ENCODE assay signal across 14 cellular contexts in the genomic region with DNA sequence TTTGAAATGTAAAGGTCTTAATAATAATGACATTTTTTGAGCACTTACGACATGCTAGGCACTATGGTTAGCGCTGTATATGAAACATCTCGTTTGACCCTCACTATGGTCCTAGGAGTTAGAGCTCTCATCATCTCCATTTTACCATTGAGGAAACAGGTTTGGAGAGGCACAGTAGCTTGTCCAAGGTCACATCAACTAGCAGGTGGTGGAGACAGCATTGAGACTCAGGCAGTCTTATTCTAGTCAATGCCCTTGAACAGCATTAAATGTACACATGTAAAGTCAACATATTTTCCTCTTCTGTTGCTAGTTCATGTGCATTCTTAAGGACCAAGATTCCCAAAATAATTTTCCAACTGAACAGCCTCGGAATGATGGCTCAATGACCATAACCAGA. TPM values are rescaled to one million over a fixed set of nuclear protein-coding genes. Genes with fewer than 3 reads are reported as not detected.
A peak's percentile ranks its signal among the peaks of the same experiment; 100 is the strongest.
DNase-seq lines count a peak whose midpoint lies in the region; TF ChIP-seq lines count a peak whose summit lies in the region.
"Had no signal": no experiment of that assay in that cellular context is flagged by ENCODE, and none has a peak within 500 bp of the region (broad histone marks: within the 10 kb centered on the region; RNA-seq: fewer than 3 reads in every experiment).

No MANE protein-coding gene starts in this region.

- peaks cover 61% of the 10 kb centered on the region for H3K4me1 ChIP-seq in OCI-LY3 (ENCODE audit: low read length)
- H3K4me1 ChIP-seq: SJCRH30 had no signal

- peaks cover 4% of the 10 kb centered on the region; the same call in 1 of the 2 replicates for H3K27me3 ChIP-seq in OCI-LY3 (ENCODE audit: low read depth, low read length)
- H3K27me3 ChIP-seq: SJCRH30, tibial artery had no signal

- peaks cover 54% of the 10 kb centered on the region for H3K4me1 Mint-ChIP-seq in activated CD4-positive, alpha-beta T cell treated with anti-CD3 and anti-CD28 coated beads, Interleukin-2, amount 10 ng/mL, durations not matched to agents 24 days and 14 days
- peaks cover 58% of the 10 kb centered on the region for H3K4me1 Mint-ChIP-seq in brain

- 0 out of 2 replicates have a peak, but pooled peaks cover 6% of the 10 kb centered on the region for H4K20me1 ChIP-seq in OCI-LY3 (ENCODE audit: insufficient read depth, low read length)

- no peaks in the 10 kb centered on the region for H3K36me3 ChIP-seq in OCI-LY3 (replicated peaks; ENCODE audit: low read depth, low read length)
- H3K36me3 ChIP-seq: SJCRH30, tibial artery had no signal

- H2AFZ ChIP-seq in OCI-LY3 (ENCODE audit: low read depth, low read length) = no peak overlapping the region

- peak overlapping the region; percentile 52; the same call in 1 of the 2 replicates for H3K27ac ChIP-seq in OCI-LY3 (ENCODE audit: low read length)
- H3K27ac ChIP-seq: epithelial cell of prostate, SJCRH30, tibial artery had no signal

- intact Hi-C loops in activated CD4-positive, alpha-beta T cell treated with anti-CD3 and anti-CD28 coated beads, Interleukin-2, amount 10 ng/mL, durations not matched to agents 24 days and 14 days (cut with micrococcal nuclease) = loop anchor here (5.0 kb wide), 1 partner anchor 240 kb away; a partner anchor contains a TSS

- DNase-seq in activated CD4-positive, alpha-beta T cell treated with anti-CD3 and anti-CD28 coated beads, Interleukin-2, amount 10 ng/mL, durations not matched to agents 24 days and 14 days = no peak
- no peak for DNase-seq in activated CD4-positive, alpha-beta T cell treated with anti-CD3 and anti-CD28 coated beads for 1 hour
- no peak for DNase-seq in retinal pigment epithelial cell (ENCODE audit: low read depth)
- DNase-seq in NCI-H2029 treated with DMSO at 0.1 percent for 48 hours (lab: John Stamatoyannopoulos, UW) = no peak
- DNase-seq in effector CD4-positive, alpha-beta T cell = no peak
- no peak for DNase-seq in DMS53 (lab: John Stamatoyannopoulos, UW)
- DNase-seq: amniotic stem cell, NCI-H146, NCI-H446, SJCRH30, tibial artery had no signal

- TF ChIP-seq CTCF in OCI-LY3 (IDR thresholded peaks at IDR 0.05; ENCODE audit: low read depth, low read length) = no peak
- TF ChIP-seq CTCF in brain (conservative IDR thresholded peaks at IDR 0.05) = no peak
- TF ChIP-seq CTCF in retinal pigment epithelial cell (conservative IDR thresholded peaks at IDR 0.05; ENCODE audit: low read depth, low read length) = no peak

- no peak overlapping the region for H3K9ac ChIP-seq in OCI-LY3 (ENCODE audit: low read length)

- H3K4me2 ChIP-seq in OCI-LY3 (ENCODE audit: low read length) = peak overlapping the region; percentile 43; the same call in 1 of the 2 replicates

- no peaks in the 10 kb centered on the region for H3K27me3 Mint-ChIP-seq in activated CD4-positive, alpha-beta T cell treated with anti-CD3 and anti-CD28 coated beads, Interleukin-2, amount 10 ng/mL, durations not matched to agents 24 days and 14 days
- H3K27me3 Mint-ChIP-seq in brain = peaks cover 17% of the 10 kb centered on the region

- peaks cover 3% of the 10 kb centered on the region for H3K9me3 Mint-ChIP-seq in activated CD4-positive, alpha-beta T cell treated with anti-CD3 and anti-CD28 coated beads, Interleukin-2, amount 10 ng/mL, durations not matched to agents 24 days and 14 days
- H3K9me3 Mint-ChIP-seq in brain = peaks cover 0 to 4% (median 3%) of the 10 kb centered on the region in 5 experiments

- H3K36me3 Mint-ChIP-seq in activated CD4-positive, alpha-beta T cell treated with anti-CD3 and anti-CD28 coated beads, Interleukin-2, amount 10 ng/mL, durations not matched to agents 24 days and 14 days (ENCODE audit: low read depth) = peaks cover 54% of the 10 kb centered on the region
- H3K36me3 Mint-ChIP-seq in brain = peaks cover 20% of the 10 kb centered on the region

- peak overlapping the region; percentile 45 for H3K27ac Mint-ChIP-seq in activated CD4-positive, alpha-beta T cell treated with anti-CD3 and anti-CD28 coated beads, Interleukin-2, amount 10 ng/mL, durations not matched to agents 24 days and 14 days
- H3K27ac Mint-ChIP-seq in brain = peak overlapping the region in 1 of 5 experiments; percentile 16

- H3K9me3 ChIP-seq in OCI-LY3 (ENCODE audit: insufficient read depth, low read length) = no peaks in the 10 kb centered on the region
- H3K9me3 ChIP-seq: SJCRH30, tibial artery had no signal

- peaks cover 3% of the 10 kb centered on the region; the same call in 1 of the 2 replicates for H3K79me2 ChIP-seq in OCI-LY3 (ENCODE audit: low read length)

- H3K4me3 ChIP-seq in OCI-LY3 (ENCODE audit: low read length) (no peak overlapping the region), retinal pigment epithelial cell (ENCODE audit: low read length) (peak overlapping the region; percentile 97)
- H3K4me3 ChIP-seq: SJCRH30, tibial artery had no signal

- peak overlapping the region; percentile 97 for H3K4me3 Mint-ChIP-seq in activated CD4-positive, alpha-beta T cell treated with anti-CD3 and anti-CD28 coated beads, Interleukin-2, amount 10 ng/mL, durations not matched to agents 24 days and 14 days
- peak overlapping the region in 3 of 5 experiments; percentile 44 to 57 (median 56) for H3K4me3 Mint-ChIP-seq in brain

RNA-seq across cellular contexts. Expression of a gene that starts 4.8 kb away (rescaled TPM):
- total RNA-seq in activated CD4-positive, alpha-beta T cell treated with anti-CD3 and anti-CD28 coated beads, Interleukin-2, amount 10 ng/mL, durations not matched to agents 24 days and 14 days = 52.7 and 54.4 TPM in 2 replicates
- 7.3 TPM for polyA plus RNA-seq in brain (ENCODE audit: insufficient read depth, low read depth, low replicate concordance)
